Comparison of ENCODE assay signal across 12 cellular contexts in the genomic region with DNA sequence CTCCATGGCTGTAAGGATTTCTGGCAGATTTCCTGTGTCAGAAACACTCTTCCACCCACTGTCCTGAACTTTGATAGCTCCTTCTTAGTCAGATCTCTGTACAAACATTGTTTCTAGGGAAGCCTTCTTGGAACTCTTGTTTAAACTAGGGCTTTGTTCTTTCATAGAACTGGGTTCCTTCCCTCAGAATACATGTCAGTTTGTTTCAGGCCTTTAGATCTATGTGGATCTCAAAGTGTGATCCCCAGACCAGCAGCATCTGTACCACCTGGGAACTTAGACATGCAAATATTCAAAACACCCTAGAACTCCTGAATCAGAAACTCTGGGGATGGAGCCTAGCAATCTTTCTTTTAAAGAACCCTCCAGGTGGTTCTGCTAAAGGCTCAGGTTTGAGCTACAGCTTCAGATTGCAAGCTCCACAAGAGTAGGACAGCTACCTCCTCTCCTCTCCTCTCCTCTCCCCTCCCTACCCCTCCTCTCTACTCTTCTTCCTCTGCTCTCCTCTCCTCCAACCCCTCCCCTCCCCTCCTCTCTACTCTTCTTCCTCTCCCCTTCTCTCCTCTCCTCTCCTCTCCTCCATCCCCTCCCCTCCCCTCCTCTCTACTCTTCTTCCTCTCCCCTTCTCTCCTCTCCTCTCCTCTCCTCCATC. TPM values are rescaled to one million over a fixed set of nuclear protein-coding genes. Genes with fewer than 3 reads are reported as not detected.
DNase-seq lines count a peak whose midpoint lies in the region; ATAC-seq and TF ChIP-seq lines count a peak whose summit lies in the region.
"Had no signal": no experiment of that assay in that cellular context is flagged by ENCODE, and none has a peak within 500 bp of the region (broad histone marks: within the 10 kb centered on the region; RNA-seq: fewer than 3 reads in every experiment).

No MANE protein-coding gene starts in this region.

- ATAC-seq in HG03139 (IDR thresholded peaks at IDR 0.05; ENCODE audit: unreplicated experiment), result peak; percentile 29
- no peak for ATAC-seq in body of pancreas
- ATAC-seq: stimulated activated naive CD8-positive, alpha-beta T cell treated with anti-CD3 and anti-CD28 coated beads, Interleukin-15, Interleukin-2, amounts not matched to agents 100 U/mL and 50 U/mL, for 24 hours had no signal

- H3K4me1 ChIP-seq in body of pancreas (peaks cover 72% of the 10 kb centered on the region), thymus (ENCODE audit: control insufficient read depth, insufficient read depth, low read length) (peaks cover 38% of the 10 kb centered on the region)

- H3K27me3 ChIP-seq in body of pancreas (no peaks in the 10 kb centered on the region), thymus (ENCODE audit: control insufficient read depth, insufficient read depth) (no peaks in the 10 kb centered on the region)

- no peaks in the 10 kb centered on the region for H3K36me3 ChIP-seq in body of pancreas (replicated peaks in 1 of 2; ENCODE audit: insufficient read depth in 1 of 2, low read depth in 2 of 2)
- no peaks in the 10 kb centered on the region for H3K36me3 ChIP-seq in thymus (ENCODE audit: control insufficient read depth, insufficient read depth)

- H3K4me3 ChIP-seq in body of pancreas, result no peak overlapping the region
- no peak overlapping the region for H3K4me3 ChIP-seq in thymus (ENCODE audit: low read length)

- intact Hi-C loops in body of pancreas (cut with DNase I), result no loop called here

- peak; percentile 39 for DNase-seq in NCI-H146 (lab: John Stamatoyannopoulos, UW)
- DNase-seq in NCI-H146 treated with DMSO at 0.1 percent for 48 hours (lab: John Stamatoyannopoulos, UW; ENCODE audit: unreplicated experiment), result no peak
- DNase-seq in body of pancreas, result no peak
- no peak for DNase-seq in G401 (ENCODE audit: low spot score)
- DNase-seq in GM19238 (ENCODE audit: insufficient read length, low spot score), result no peak
- DNase-seq in ACHN, result no peak
- DNase-seq: aorta; Kasumi-1; stimulated activated naive CD8-positive, alpha-beta T cell treated with anti-CD3 and anti-CD28 coated beads, Interleukin-15, Interleukin-2, amounts not matched to agents 100 U/mL and 50 U/mL, for 24 hours had no signal

- H3K27ac ChIP-seq in body of pancreas (peak overlapping the region; percentile 47 to 78 (median 58)), thymus (ENCODE audit: low read depth) (peak overlapping the region; percentile 93)

- no peaks in the 10 kb centered on the region for H3K9me3 ChIP-seq in body of pancreas
- H3K9me3 ChIP-seq in thymus (ENCODE audit: control insufficient read depth), result no peaks in the 10 kb centered on the region

- in situ Hi-C loops in G401 (cut with HindIII; ENCODE audit: low sequenced_read_pairs) (no loop called here), ACHN (cut with HindIII; ENCODE audit: low pct_ligation_motif_present, low pct_unique_long_range_greater_than_20kb, low sequenced_read_pairs) (no loop called here)

- no peak for TF ChIP-seq CTCF in body of pancreas (IDR thresholded peaks at IDR 0.05)

- no peak for TF ChIP-seq POLR2A in body of pancreas (IDR thresholded peaks at IDR 0.05)

RNA-seq across cellular contexts. Expression of a gene that starts 12.7 kb away (rescaled TPM):
- 10 to 100 TPM in 1 of 2 donors, 1 to 10 TPM in 1; 5.3 to 10.1 TPM for total RNA-seq in body of pancreas
- polyA plus RNA-seq in thymus, result 10.2 TPM
- total RNA-seq in G401 (2014; rRNA removed; shearing (Covaris generic)), result not detected in 2 replicates
- total RNA-seq: aorta; T-helper 2 cell treated with Interferon-gamma antibody and Interleukin-4, amounts not matched to agents 100 ng/mL and 5 ng/mL, for 36 hours had no signal
